In genomic region chr11:9310485-9310884, GRCh38 we compare ENCODE assay signal across 1 cellular context.
TF ChIP-seq lines count a peak whose summit lies in the region.

No MANE protein-coding gene starts in this region.

TF ChIP-seq in GM23338, 12 proteins besides CTCF, POLR2A, EP300 and RAD21 (continued from another document):
- TF ChIP-seq NANOG (IDR thresholded peaks at IDR 0.05; ENCODE audit: borderline replicate concordance) (no peak), STAT1 (IDR thresholded peaks at IDR 0.05; ENCODE audit: unreplicated experiment) (no peak), EZH2 (IDR thresholded peaks at IDR 0.05; ENCODE audit: low read depth, unreplicated experiment) (no peak), JUNB (IDR thresholded peaks at IDR 0.05; ENCODE audit: unreplicated experiment) (no peak), POLR2AphosphoS5 (IDR thresholded peaks at IDR 0.05; ENCODE audit: low read depth) (no peak), REST (IDR thresholded peaks at IDR 0.05; ENCODE audit: unreplicated experiment) (no peak), CREB1 (CRISPR knock-in tag; IDR thresholded peaks at IDR 0.05; ENCODE audit: low read depth) (no peak), ZNF462 (CRISPR knock-in tag; IDR thresholded peaks at IDR 0.05) (no peak), ZNF114 (CRISPR knock-in tag; IDR thresholded peaks at IDR 0.05) (no peak)
